In the genomic region with DNA sequence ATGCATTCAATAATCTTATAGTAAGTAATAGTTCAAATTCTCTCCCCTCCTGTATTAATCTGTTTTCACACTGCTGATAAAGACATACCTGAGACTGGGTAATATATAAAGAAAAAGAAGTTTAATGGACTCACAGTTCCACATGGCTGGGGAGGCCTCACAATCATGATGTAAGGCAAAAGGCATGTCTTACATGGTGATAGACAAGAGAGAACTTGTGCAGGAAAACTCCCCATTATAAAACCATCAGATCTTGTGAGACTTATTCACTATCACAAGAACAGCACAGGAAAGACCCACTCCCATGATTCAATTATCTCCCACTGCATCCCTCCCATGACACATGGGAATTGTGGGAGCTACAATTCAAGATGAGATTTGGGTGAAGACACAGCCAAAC, we compare ENCODE assay signal across 6 cellular contexts.
DNase-seq lines count a peak whose midpoint lies in the region; ATAC-seq, FAIRE-seq and TF ChIP-seq lines count a peak whose summit lies in the region.
"Not testable (repeated sequence)": the region's sequence is repeated elsewhere in the genome, so short reads cannot be mapped to it uniquely, and the experiment has no call there.

No MANE protein-coding gene starts in this region.

- not testable (repeated sequence) for BruUV-seq in mammary epithelial cell (replicated peaks; lab: Mats Ljungman, UMichigan)

- 0 out of 2 replicates have a peak overlapping the region, but pooled peaks have one; percentile 80 for H3K4me2 ChIP-seq in BLaER1
- not testable (repeated sequence) for H3K4me2 ChIP-seq in mammary epithelial cell (ENCODE audit: insufficient read depth, low read depth, low read length)

- CTCF ChIA-PET in mammary epithelial cell (lab: Charles Lee; ENCODE audit: low non-redundant PET) = not testable (repeated sequence)

- H3K4me1 ChIP-seq in BLaER1 = peaks cover 63% of the 10 kb centered on the region
- not testable (repeated sequence) for H3K4me1 ChIP-seq in mammary epithelial cell (ENCODE audit: insufficient read depth, low read length); foreskin keratinocyte

- intact Hi-C loops in mammary epithelial cell (cut with micrococcal nuclease) = not testable (repeated sequence)

- not testable (repeated sequence) for H3K9ac ChIP-seq in BLaER1; mammary epithelial cell (ENCODE audit: insufficient read depth, low read length)

- peak; percentile 42 for DNase-seq in mammary epithelial cell
- DNase-seq in bronchial epithelial cell (ENCODE audit: low read depth) = peak; percentile 73
- DNase-seq in epithelial cell of esophagus (ENCODE audit: low read depth) = peak; percentile 65
- peak; percentile 18 for DNase-seq in epithelial cell of prostate (ENCODE audit: low read depth, low spot score)
- peak; percentile 15 to 63 for DNase-seq in foreskin keratinocyte

- not testable (repeated sequence) for H3K27ac ChIP-seq in BLaER1; mammary epithelial cell (ENCODE audit: insufficient read depth, low read depth, low read length); epithelial cell of prostate; foreskin keratinocyte

- not testable (repeated sequence) for H3K4me3 ChIP-seq in BLaER1; mammary epithelial cell (replicated peaks in 1 of 3; ENCODE audit: insufficient read depth in 1 of 3, low read depth in 2 of 3, low read length in 3 of 3); bronchial epithelial cell (ENCODE audit: low read depth, low read length); epithelial cell of esophagus (ENCODE audit: low read length)

- in situ Hi-C loops in mammary epithelial cell (cut with MboI; ENCODE audit: low sequenced_read_pairs in 2 of 2) = not testable (repeated sequence)

- not testable (repeated sequence) for FAIRE-seq in bronchial epithelial cell (lab: Jason Lieb, UNC)

- H3K9me3 ChIP-seq in BLaER1 = peaks cover 20% of the 10 kb centered on the region
- not testable (repeated sequence) for H3K9me3 ChIP-seq in mammary epithelial cell (replicated peaks; ENCODE audit: insufficient read depth, low read length)

- H3K36me3 ChIP-seq in BLaER1; mammary epithelial cell (ENCODE audit: insufficient read depth, low read length); bronchial epithelial cell (ENCODE audit: control insufficient read depth, insufficient read depth, low read length): not testable (repeated sequence)

- TF ChIP-seq CTCF in mammary epithelial cell (conservative IDR thresholded peaks at IDR 0.05 in 1 of 2, IDR thresholded peaks at IDR 0.05 in 1 of 2; ENCODE audit: extremely low read depth in 1 of 2, insufficient read depth in 1 of 2, low read depth in 1 of 2, low read length in 2 of 2); bronchial epithelial cell (IDR thresholded peaks at IDR 0.05; ENCODE audit: insufficient read depth, low read length, severe bottlenecking); epithelial cell of esophagus (IDR thresholded peaks at IDR 0.05; ENCODE audit: insufficient read depth, low read depth, low read length, missing control alignments); foreskin keratinocyte (conservative IDR thresholded peaks at IDR 0.05): not testable (repeated sequence)

- not testable (repeated sequence) for H2AFZ ChIP-seq in mammary epithelial cell (ENCODE audit: low read depth, low read length)

- dilution Hi-C loops in mammary epithelial cell (cut with HindIII; ENCODE audit: low sequenced_read_pairs) = not testable (repeated sequence)

- ATAC-seq in foreskin keratinocyte = peak; percentile 33

- H3K79me2 ChIP-seq in mammary epithelial cell (ENCODE audit: insufficient read depth, low read length) = not testable (repeated sequence)

- not testable (repeated sequence) for H3K27me3 ChIP-seq in BLaER1; mammary epithelial cell (ENCODE audit: insufficient read depth, low read length); bronchial epithelial cell (ENCODE audit: control insufficient read depth, insufficient read depth, low read length); foreskin keratinocyte

- H4K20me1 ChIP-seq in BLaER1; mammary epithelial cell (ENCODE audit: insufficient read depth, low read length): not testable (repeated sequence)

Comparison
In these comparisons a context has a peak if more than half of its experiments do, and no peak if none do; other contexts are left out.
1. DNase-seq: peak in every context shown above with its lines; median percentile 73 in bronchial epithelial cell; 65 in epithelial cell of esophagus; 42 in mammary epithelial cell; 39 in foreskin keratinocyte; 18 in epithelial cell of prostate.